8 cellular contexts compared by ENCODE assay signal in genomic region chr15:57503051-57503702, GRCh38.
A peak's percentile ranks its signal among the peaks of the same experiment; 100 is the strongest.
DNase-seq lines count a peak whose midpoint lies in the region; ATAC-seq and TF ChIP-seq lines count a peak whose summit lies in the region.

No MANE protein-coding gene starts in this region.

- H3K9me3 ChIP-seq in endodermal cell (ENCODE audit: control insufficient read depth, low read length) (no peaks in the 10 kb centered on the region), neural progenitor cell (ENCODE audit: low read depth) (no peaks in the 10 kb centered on the region)

- no peak overlapping the region for H3K27ac ChIP-seq in endodermal cell (ENCODE audit: low read depth, low read length)
- H3K27ac ChIP-seq in neural progenitor cell = no peak overlapping the region

- H3K9me3 Mint-ChIP-seq in endodermal cell = no peaks in the 10 kb centered on the region
- no peaks in the 10 kb centered on the region for H3K9me3 Mint-ChIP-seq in neural progenitor cell
- H3K9me3 Mint-ChIP-seq in activated CD4-positive, alpha-beta T cell treated with anti-CD3 and anti-CD28 coated beads, Interleukin-2, amount 10 ng/mL, durations not matched to agents 24 days and 14 days = no peaks in the 10 kb centered on the region

- H3K36me3 ChIP-seq in endodermal cell (ENCODE audit: control insufficient read depth, insufficient read depth, low read length) (peaks cover 5% of the 10 kb centered on the region), neural progenitor cell (no peaks in the 10 kb centered on the region)

- H3K4me2 ChIP-seq in neural progenitor cell = no peak overlapping the region

- 94 to 100% methylated on average over 4 to 6 of the region's 6 CpGs for WGBS in endodermal cell (ENCODE audit: insufficient coverage in 1 of 2, insufficient read length in 1 of 2), 2 experiments

- H4K20me1 ChIP-seq in neural progenitor cell (ENCODE audit: low read depth) = no peaks in the 10 kb centered on the region

- ATAC-seq in omental fat pad (ENCODE audit: low FRiP score) = no peak
- no peak for ATAC-seq in HG02852 (IDR thresholded peaks at IDR 0.05; ENCODE audit: unreplicated experiment)

- peaks cover 77% of the 10 kb centered on the region for H3K4me1 Mint-ChIP-seq in endodermal cell
- H3K4me1 Mint-ChIP-seq in neural progenitor cell = peaks cover 24% of the 10 kb centered on the region
- no peaks in the 10 kb centered on the region for H3K4me1 Mint-ChIP-seq in activated CD4-positive, alpha-beta T cell treated with anti-CD3 and anti-CD28 coated beads, Interleukin-2, amount 10 ng/mL, durations not matched to agents 24 days and 14 days

- DNase-seq in LNCaP clone FGC (ENCODE audit: low read depth) = no peak
- peak; percentile 85 for DNase-seq in endodermal cell
- no peak for DNase-seq in neural progenitor cell (ENCODE audit: low spot score)
- DNase-seq in omental fat pad (ENCODE audit: low spot score) = no peak
- no peak for DNase-seq in NCI-H2029 treated with DMSO at 0.1 percent for 48 hours (lab: John Stamatoyannopoulos, UW)
- DNase-seq in activated CD4-positive, alpha-beta T cell treated with anti-CD3 and anti-CD28 coated beads, Interleukin-2, amount 10 ng/mL, durations not matched to agents 24 days and 14 days = no peak

- intact Hi-C loops in activated CD4-positive, alpha-beta T cell treated with anti-CD3 and anti-CD28 coated beads, Interleukin-2, amount 10 ng/mL, durations not matched to agents 24 days and 14 days (cut with micrococcal nuclease) = no loop called here

- TF ChIP-seq CTCF in GM12872 (IDR thresholded peaks at IDR 0.05; ENCODE audit: insufficient read depth, low read depth, low read length) (peak; percentile 56), LNCaP clone FGC (IDR thresholded peaks at IDR 0.05; ENCODE audit: control insufficient read depth, extremely low read depth, insufficient read depth) (peak; percentile 18; the same call in 1 of the 2 replicates), endodermal cell (conservative IDR thresholded peaks at IDR 0.05) (peak; percentile 76), neural progenitor cell (IDR thresholded peaks at IDR 0.05) (peak; percentile 29), omental fat pad (IDR thresholded peaks at IDR 0.05) (no peak)

- H3K4me3 Mint-ChIP-seq in endodermal cell (no peak overlapping the region), neural progenitor cell (no peak overlapping the region)
- H3K4me3 Mint-ChIP-seq in activated CD4-positive, alpha-beta T cell treated with anti-CD3 and anti-CD28 coated beads, Interleukin-2, amount 10 ng/mL, durations not matched to agents 24 days and 14 days = no peak overlapping the region

- peaks cover 15% of the 10 kb centered on the region for H3K36me3 Mint-ChIP-seq in endodermal cell (ENCODE audit: low read depth)
- no peaks in the 10 kb centered on the region for H3K36me3 Mint-ChIP-seq in neural progenitor cell
- H3K36me3 Mint-ChIP-seq in activated CD4-positive, alpha-beta T cell treated with anti-CD3 and anti-CD28 coated beads, Interleukin-2, amount 10 ng/mL, durations not matched to agents 24 days and 14 days (ENCODE audit: low read depth) = no peaks in the 10 kb centered on the region

- H3K27me3 Mint-ChIP-seq in endodermal cell (ENCODE audit: insufficient read depth) (no peaks in the 10 kb centered on the region), neural progenitor cell (ENCODE audit: insufficient read depth, low read depth) (peaks cover 10% of the 10 kb centered on the region)
- no peaks in the 10 kb centered on the region for H3K27me3 Mint-ChIP-seq in activated CD4-positive, alpha-beta T cell treated with anti-CD3 and anti-CD28 coated beads, Interleukin-2, amount 10 ng/mL, durations not matched to agents 24 days and 14 days

- H3K4me1 ChIP-seq in endodermal cell (ENCODE audit: control insufficient read depth, insufficient read depth, low read length) (peaks cover 34% of the 10 kb centered on the region), neural progenitor cell (peaks cover 6% of the 10 kb centered on the region)

- H3K9ac ChIP-seq in endodermal cell (ENCODE audit: extremely low read depth, low read length, poor library complexity, severe bottlenecking) (no peak overlapping the region), neural progenitor cell (no peak overlapping the region)

- H3K4me3 ChIP-seq in LNCaP clone FGC (ENCODE audit: low read depth, low read length) (no peak overlapping the region), endodermal cell (ENCODE audit: low read length) (no peak overlapping the region), neural progenitor cell (no peak overlapping the region)

- H2AFZ ChIP-seq in neural progenitor cell (replicated peaks) = no peak overlapping the region

- H3K27ac Mint-ChIP-seq in endodermal cell (no peak overlapping the region), neural progenitor cell (no peak overlapping the region)
- no peak overlapping the region for H3K27ac Mint-ChIP-seq in activated CD4-positive, alpha-beta T cell treated with anti-CD3 and anti-CD28 coated beads, Interleukin-2, amount 10 ng/mL, durations not matched to agents 24 days and 14 days

- H3K79me2 ChIP-seq in neural progenitor cell (ENCODE audit: low read depth) = no peaks in the 10 kb centered on the region

- H3F3A ChIP-seq in neural progenitor cell (ENCODE audit: low read depth) = no peaks in the 10 kb centered on the region

- H3K27me3 ChIP-seq in endodermal cell (ENCODE audit: control insufficient read depth, insufficient read depth, low read length, poor library complexity, severe bottlenecking) (no peaks in the 10 kb centered on the region), neural progenitor cell (no peaks in the 10 kb centered on the region)

Comparison
In these comparisons a context has a peak if more than half of its experiments do, and no peak if none do; other contexts are left out.
1. CTCF ChIP-seq: peak in GM12872 (single experiment), LNCaP clone FGC (single experiment), endodermal cell (single experiment) and neural progenitor cell (single experiment); none in omental fat pad (0 of 3).